Comparison of ENCODE assay signal across 40 cellular contexts in the genomic region with DNA sequence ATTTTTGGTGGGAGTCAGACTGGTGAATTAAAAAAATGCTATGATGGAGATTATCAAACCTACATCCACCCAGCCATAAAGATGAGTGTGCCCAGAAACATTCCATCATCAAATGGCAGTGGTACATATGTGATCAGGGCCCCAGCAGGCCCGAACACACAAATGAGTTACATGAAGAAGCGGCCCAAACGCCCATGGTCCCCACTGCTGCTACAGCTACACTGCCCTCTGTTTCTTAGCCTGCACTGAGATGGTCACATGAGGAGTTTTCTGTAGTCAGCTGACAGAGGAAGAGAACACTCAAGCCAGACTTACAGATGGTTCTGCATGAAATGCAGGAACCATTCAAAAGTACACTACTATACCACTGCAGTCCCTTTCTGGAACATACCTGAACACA.
"Had no signal": no experiment of that assay in that cellular context is flagged by ENCODE, and none has a peak within 500 bp of the region (broad histone marks: within the 10 kb centered on the region; RNA-seq: fewer than 3 reads in every experiment).

No MANE protein-coding gene starts in this region.

- H3K4me1 ChIP-seq: adrenal gland, ascending aorta, body of pancreas, breast epithelium had no signal

- H3K4me1 Mint-ChIP-seq: activated T-helper 17 cell treated with anti-CD3 and anti-CD28 coated beads, Interleukin-2, amount 50 U/mL, for 72 hours; central memory CD8-positive, alpha-beta T cell had no signal

- ATAC-seq: activated naive CD4-positive, alpha-beta T cell treated with anti-CD3 and anti-CD28 coated beads, Interleukin-2, amount 50 U/mL, for 72 hours; activated naive CD8-positive, alpha-beta T cell treated with anti-CD3 and anti-CD28 coated beads, Interleukin-2, amount 50 U/mL, for 24 hours; activated T-cell treated with anti-CD3 and anti-CD28 coated beads, Interleukin-2, amount 50 U/mL, for 4 hours; activated T-cell treated with anti-CD3 and anti-CD28 coated beads, Interleukin-2, amount 50 U/mL, for 72 hours; activated T-helper 17 cell treated with anti-CD3 and anti-CD28 coated beads, Interleukin-2, amount 50 U/mL, for 72 hours; body of pancreas had no signal

- H3K27ac ChIP-seq: adrenal gland, ascending aorta, body of pancreas, brain microvascular endothelial cell, breast epithelium, cardiac muscle cell had no signal

- H3K9me3 Mint-ChIP-seq: activated naive CD4-positive, alpha-beta T cell treated with anti-CD3 and anti-CD28 coated beads for 36 hours; activated naive CD4-positive, alpha-beta T cell treated with anti-CD3 and anti-CD28 coated beads, Interleukin-2, amount 10 ng/mL, durations not matched to agents 7 days and 5 days; activated naive CD4-positive, alpha-beta T cell treated with anti-CD3 and anti-CD28 coated beads, Interleukin-2, amount 50 U/mL, for 24 hours; activated naive CD8-positive, alpha-beta T cell treated with anti-CD3 and anti-CD28 coated beads for 36 hours; activated naive CD8-positive, alpha-beta T cell treated with anti-CD3 and anti-CD28 coated beads, Interleukin-2, amount 50 U/mL, for 24 hours; activated T-cell treated with anti-CD3 and anti-CD28 coated beads, Interleukin-2, amount 50 U/mL, for 24 hours; activated T-cell treated with anti-CD3 and anti-CD28 coated beads, Interleukin-2, amount 50 U/mL, for 4 hours; activated T-cell treated with anti-CD3 and anti-CD28 coated beads, Interleukin-2, amount 50 U/mL, for 72 hours; activated T-helper 17 cell treated with anti-CD3 and anti-CD28 coated beads, Interleukin-2, amount 50 U/mL, for 72 hours; brain; central memory CD8-positive, alpha-beta T cell had no signal

- H3K27me3 ChIP-seq: adrenal gland, ascending aorta, body of pancreas, brain microvascular endothelial cell, breast epithelium, cardiac muscle cell had no signal

- H3K4me3 ChIP-seq: adrenal gland, ascending aorta, body of pancreas, breast epithelium, cardiac muscle cell had no signal

- H3K9me3 ChIP-seq: adrenal gland, ascending aorta, body of pancreas, breast epithelium had no signal

- H3K36me3 Mint-ChIP-seq: activated naive CD4-positive, alpha-beta T cell treated with anti-CD3 and anti-CD28 coated beads, Interleukin-2, amount 10 ng/mL, durations not matched to agents 7 days and 5 days; activated naive CD4-positive, alpha-beta T cell treated with anti-CD3 and anti-CD28 coated beads, Interleukin-2, amount 50 U/mL, for 24 hours; activated naive CD4-positive, alpha-beta T cell treated with anti-CD3 and anti-CD28 coated beads, Interleukin-2, amount 50 U/mL, for 72 hours; activated naive CD8-positive, alpha-beta T cell; activated naive CD8-positive, alpha-beta T cell treated with anti-CD3 and anti-CD28 coated beads for 36 hours; activated naive CD8-positive, alpha-beta T cell treated with anti-CD3 and anti-CD28 coated beads, Interleukin-2, amount 10 ng/mL, durations not matched to agents 7 days and 5 days; brain had no signal

- H3K27me3 Mint-ChIP-seq: activated naive CD4-positive, alpha-beta T cell treated with anti-CD3 and anti-CD28 coated beads, Interleukin-2, amount 10 ng/mL, durations not matched to agents 7 days and 5 days; activated naive CD4-positive, alpha-beta T cell treated with anti-CD3 and anti-CD28 coated beads, Interleukin-2, amount 50 U/mL, for 24 hours; activated naive CD8-positive, alpha-beta T cell; activated naive CD8-positive, alpha-beta T cell treated with anti-CD3 and anti-CD28 coated beads, Interleukin-2, amount 10 ng/mL, durations not matched to agents 7 days and 5 days; activated T-cell treated with anti-CD3 and anti-CD28 coated beads, Interleukin-2, amount 50 U/mL, for 24 hours; central memory CD8-positive, alpha-beta T cell had no signal

- DNase-seq: activated effector memory CD4-positive, alpha-beta T cell treated with anti-CD3 and anti-CD28 coated beads, Interleukin-2, amount 50 U/mL, for 16 hours; activated effector memory CD4-positive, alpha-beta T cell treated with Interleukin-2 at 50 U/mL for 16 hours; activated gamma-delta T cell; activated gamma-delta T cell treated with Interleukin-2 at 50 U/mL for 16 hours; activated naive CD4-positive, alpha-beta T cell; activated naive CD4-positive, alpha-beta T cell treated with anti-CD3 and anti-CD28 coated beads for 36 hours; activated naive CD4-positive, alpha-beta T cell treated with anti-CD3 and anti-CD28 coated beads, Interleukin-2, amount 10 ng/mL, durations not matched to agents 7 days and 5 days; activated naive CD4-positive, alpha-beta T cell treated with anti-CD3 and anti-CD28 coated beads, Interleukin-2, amount 50 U/mL, for 16 hours; activated naive CD4-positive, alpha-beta T cell treated with Interleukin-2 at 50 U/mL for 16 hours; activated naive CD8-positive, alpha-beta T cell treated with anti-CD3 and anti-CD28 coated beads for 36 hours; activated naive CD8-positive, alpha-beta T cell treated with anti-CD3 and anti-CD28 coated beads, Interleukin-2, amount 10 ng/mL, durations not matched to agents 7 days and 5 days; activated naive CD8-positive, alpha-beta T cell treated with anti-CD3 and anti-CD28 coated beads, Interleukin-2, amount 50 U/mL, for 24 hours; activated T-cell treated with anti-CD3 and anti-CD28 coated beads, Interleukin-2, amount 50 U/mL, for 1 hour; activated T-cell treated with anti-CD3 and anti-CD28 coated beads, Interleukin-2, amount 50 U/mL, for 24 hours; activated T-cell treated with anti-CD3 and anti-CD28 coated beads, Interleukin-2, amount 50 U/mL, for 4 hours; activated T-cell treated with anti-CD3 and anti-CD28 coated beads, Interleukin-2, amount 50 U/mL, for 48 hours; activated T-cell treated with anti-CD3 and anti-CD28 coated beads, Interleukin-2, amount 50 U/mL, for 72 hours; adrenal gland; amniotic stem cell; amygdala; anterior cingulate cortex; aorta; body of pancreas; brain microvascular endothelial cell; caudate nucleus; central memory CD4-positive, alpha-beta T cell; cerebellar nuclear complex had no signal

- H3K27ac Mint-ChIP-seq: activated naive CD4-positive, alpha-beta T cell treated with anti-CD3 and anti-CD28 coated beads for 36 hours; activated naive CD4-positive, alpha-beta T cell treated with anti-CD3 and anti-CD28 coated beads, Interleukin-2, amount 10 ng/mL, durations not matched to agents 7 days and 5 days; activated naive CD4-positive, alpha-beta T cell treated with anti-CD3 and anti-CD28 coated beads, Interleukin-2, amount 50 U/mL, for 24 hours; activated naive CD4-positive, alpha-beta T cell treated with anti-CD3 and anti-CD28 coated beads, Interleukin-2, amount 50 U/mL, for 72 hours; activated naive CD8-positive, alpha-beta T cell; activated naive CD8-positive, alpha-beta T cell treated with anti-CD3 and anti-CD28 coated beads for 36 hours; activated naive CD8-positive, alpha-beta T cell treated with anti-CD3 and anti-CD28 coated beads, Interleukin-2, amount 10 ng/mL, durations not matched to agents 7 days and 5 days; activated naive CD8-positive, alpha-beta T cell treated with anti-CD3 and anti-CD28 coated beads, Interleukin-2, amount 50 U/mL, for 24 hours; activated T-cell treated with anti-CD3 and anti-CD28 coated beads, Interleukin-2, amount 50 U/mL, for 24 hours; activated T-cell treated with anti-CD3 and anti-CD28 coated beads, Interleukin-2, amount 50 U/mL, for 72 hours; activated T-helper 1 cell treated with anti-CD3 and anti-CD28 coated beads, Interleukin-12 subunit alpha, Interleukin-12 subunit beta, Interleukin-2, Interleukin-4 antibody, amounts not matched to agents 30 ng/mL and 10 ng/mL and 1 ng/mL, durations not matched to agents 14 hours and 24 hours and 36 hours; activated T-helper 17 cell treated with anti-CD3 and anti-CD28 coated beads, Interleukin-2, amount 50 U/mL, for 72 hours; activated T-helper 2 cell treated with anti-CD3 and anti-CD28 coated beads, Interferon-gamma antibody, Interleukin-2, Interleukin-4, amounts not matched to agents 10 μg/mL and 5 μg/mL and 100 μg/mL, durations not matched to agents 14 hours and 24 hours and 36 hours; brain had no signal

- H3K36me3 ChIP-seq: adrenal gland, ascending aorta, brain microvascular endothelial cell, breast epithelium, cardiac muscle cell had no signal

- H3K4me3 Mint-ChIP-seq: activated naive CD4-positive, alpha-beta T cell treated with anti-CD3 and anti-CD28 coated beads for 36 hours; activated naive CD4-positive, alpha-beta T cell treated with anti-CD3 and anti-CD28 coated beads, Interleukin-2, amount 10 ng/mL, durations not matched to agents 7 days and 5 days; activated naive CD4-positive, alpha-beta T cell treated with anti-CD3 and anti-CD28 coated beads, Interleukin-2, amount 50 U/mL, for 24 hours; activated naive CD8-positive, alpha-beta T cell; activated naive CD8-positive, alpha-beta T cell treated with anti-CD3 and anti-CD28 coated beads for 36 hours; activated naive CD8-positive, alpha-beta T cell treated with anti-CD3 and anti-CD28 coated beads, Interleukin-2, amount 10 ng/mL, durations not matched to agents 7 days and 5 days; activated naive CD8-positive, alpha-beta T cell treated with anti-CD3 and anti-CD28 coated beads, Interleukin-2, amount 50 U/mL, for 24 hours; activated T-cell treated with anti-CD3 and anti-CD28 coated beads, Interleukin-2, amount 50 U/mL, for 24 hours; activated T-cell treated with anti-CD3 and anti-CD28 coated beads, Interleukin-2, amount 50 U/mL, for 4 hours; activated T-cell treated with anti-CD3 and anti-CD28 coated beads, Interleukin-2, amount 50 U/mL, for 72 hours; activated T-helper 1 cell treated with anti-CD3 and anti-CD28 coated beads, Interleukin-12 subunit alpha, Interleukin-12 subunit beta, Interleukin-2, Interleukin-4 antibody, amounts not matched to agents 30 ng/mL and 10 ng/mL and 1 ng/mL, durations not matched to agents 14 hours and 24 hours and 36 hours; activated T-helper 17 cell treated with anti-CD3 and anti-CD28 coated beads, Interleukin-2, amount 50 U/mL, for 72 hours; brain; central memory CD8-positive, alpha-beta T cell had no signal

- FAIRE-seq: astrocyte, bronchial epithelial cell had no signal
